9 cellular contexts compared by ENCODE assay signal in genomic region chr11:75639752-75640151, GRCh38. TPM values are rescaled to one million over a fixed set of nuclear protein-coding genes. Genes with fewer than 3 reads are reported as not detected.
DNase-seq lines count a peak whose midpoint lies in the region; ATAC-seq, FAIRE-seq and TF ChIP-seq lines count a peak whose summit lies in the region.
"Had no signal": no experiment of that assay in that cellular context is flagged by ENCODE, and none has a peak within 500 bp of the region (broad histone marks: within the 10 kb centered on the region; RNA-seq: fewer than 3 reads in every experiment).

No MANE protein-coding gene starts in this region.

- DNase-seq in A549 (ENCODE audit: low read depth in 1 of 2, low spot score in 1 of 2): no peak
- peak; percentile 34 for DNase-seq in KBM-7
- peak; percentile 20 for DNase-seq in RCC 7860 (ENCODE audit: low spot score)
- peak; percentile 20 for DNase-seq in fibroblast of mammary gland (ENCODE audit: low read depth)
- DNase-seq in neural progenitor cell (ENCODE audit: low spot score): peak; percentile 47

- TF ChIP-seq RAD21 in A549 (conservative IDR thresholded peaks at IDR 0.05 in 1 of 2, IDR thresholded peaks at IDR 0.05 in 1 of 2): no peak

- no peaks in the 10 kb centered on the region for H3F3A ChIP-seq in neural progenitor cell (ENCODE audit: low read depth)

- peaks cover 68% of the 10 kb centered on the region for H3K4me1 Mint-ChIP-seq in neural progenitor cell

- H3K27ac Mint-ChIP-seq in neural progenitor cell: peak overlapping the region; percentile 73

- TF ChIP-seq POLR2A in A549 (IDR thresholded peaks at IDR 0.05; ENCODE audit: low read length): no peak

- H3K27me3 ChIP-seq in neural progenitor cell: no peaks in the 10 kb centered on the region
- H3K27me3 ChIP-seq: SJSA1 had no signal

- H3K79me2 ChIP-seq in neural progenitor cell (ENCODE audit: low read depth): no peaks in the 10 kb centered on the region

- H3K27ac ChIP-seq in A549 (no peak overlapping the region), neural progenitor cell (no peak overlapping the region)
- H3K27ac ChIP-seq: SJSA1 had no signal

- CTCF ChIA-PET in A549 (lab: Yijun Ruan, JAX): interaction anchor here (0.8 to 1.3 kb wide), 2 partner anchors 11 to 42 kb away, joined by 3 read pairs; no protein-coding TSS in a partner anchor

- POLR2A ChIA-PET in A549 (lab: Yijun Ruan, JAX): no interaction called here

- no peaks in the 10 kb centered on the region for H3K9me3 Mint-ChIP-seq in neural progenitor cell

- H3K9ac ChIP-seq in neural progenitor cell: no peak overlapping the region

- TF ChIP-seq EP300 in A549 (IDR thresholded peaks at IDR 0.05): no peak

- H2AFZ ChIP-seq in neural progenitor cell (replicated peaks): peak overlapping the region; percentile 32

- H3K4me2 ChIP-seq in A549 (no peak overlapping the region), neural progenitor cell (peak overlapping the region; percentile 44)

- peak overlapping the region; percentile 70 for H3K4me3 Mint-ChIP-seq in neural progenitor cell

- ATAC-seq in A549 (peak; percentile 29 to 43; a peak in 2 of 6 replicates), HG02678 (IDR thresholded peaks at IDR 0.05; ENCODE audit: unreplicated experiment) (no peak), HG03565 (IDR thresholded peaks at IDR 0.05; ENCODE audit: unreplicated experiment) (no peak), GM18517 (IDR thresholded peaks at IDR 0.05; ENCODE audit: unreplicated experiment) (no peak)

- H3K4me1 ChIP-seq in A549 (no peaks in the 10 kb centered on the region; the same call in 2 of the 3 replicates), neural progenitor cell (peaks cover 30% of the 10 kb centered on the region)
- H3K4me1 ChIP-seq: SJSA1 had no signal

- H4K20me1 ChIP-seq in neural progenitor cell (ENCODE audit: low read depth): no peaks in the 10 kb centered on the region

- H3K4me3 ChIP-seq in A549: no peak overlapping the region
- no peak overlapping the region for H3K4me3 ChIP-seq in fibroblast of mammary gland (ENCODE audit: control insufficient read depth, low read depth, low read length)
- H3K4me3 ChIP-seq in neural progenitor cell: no peak overlapping the region
- H3K4me3 ChIP-seq: SJSA1 had no signal

- no peak for FAIRE-seq in A549 (lab: Jason Lieb, UNC)
- FAIRE-seq in RCC 7860 (lab: Jason Lieb, UNC): no peak

- no peak for TF ChIP-seq CTCF in A549 (IDR thresholded peaks at IDR 0.05)
- TF ChIP-seq CTCF in fibroblast of mammary gland (conservative IDR thresholded peaks at IDR 0.05; ENCODE audit: control insufficient read depth, insufficient read depth, low read depth, low read length): no peak
- TF ChIP-seq CTCF in neural progenitor cell (IDR thresholded peaks at IDR 0.05): no peak

- H3K36me3 ChIP-seq in neural progenitor cell: no peaks in the 10 kb centered on the region
- H3K36me3 ChIP-seq: SJSA1 had no signal

- WGBS in A549 (ENCODE audit: missing lambda C conversion rate): 56% methylated on average over 4 of the region's 4 CpGs

- no peaks in the 10 kb centered on the region for H3K27me3 Mint-ChIP-seq in neural progenitor cell (ENCODE audit: insufficient read depth, low read depth)

- H3K36me3 Mint-ChIP-seq in neural progenitor cell: peaks cover 3% of the 10 kb centered on the region

- no peaks in the 10 kb centered on the region for H3K9me3 ChIP-seq in A549
- H3K9me3 ChIP-seq in neural progenitor cell (ENCODE audit: low read depth): no peaks in the 10 kb centered on the region
- H3K9me3 ChIP-seq: SJSA1 had no signal

- in situ Hi-C loops in KBM-7 (cut with MboI; ENCODE audit: low pct_unique_long_range_greater_than_20kb, low sequenced_read_pairs): no loop called here

TF ChIP-seq in A549, 52 proteins besides CTCF, POLR2A, EP300 and RAD21:
- TF ChIP-seq ATOH8 (CRISPR knock-in tag; IDR thresholded peaks at IDR 0.05; ENCODE audit: low read depth) (no peak), SMC3 (IDR thresholded peaks at IDR 0.05) (no peak), BCL3 (IDR thresholded peaks at IDR 0.05) (no peak), FOSB (CRISPR knock-in tag; IDR thresholded peaks at IDR 0.05) (no peak), GATA3 (IDR thresholded peaks at IDR 0.05; ENCODE audit: borderline replicate concordance) (no peak), USF2 (IDR thresholded peaks at IDR 0.05) (no peak), KDM5A (IDR thresholded peaks at IDR 0.05) (no peak), RCOR1 (IDR thresholded peaks at IDR 0.05; ENCODE audit: low read depth, low read length) (no peak), BHLHE40 (IDR thresholded peaks at IDR 0.05; ENCODE audit: low read depth, low read length) (no peak), HOXA7 (CRISPR knock-in tag; IDR thresholded peaks at IDR 0.05) (no peak), PHF8 (IDR thresholded peaks at IDR 0.05; ENCODE audit: borderline replicate concordance, low read depth) (no peak), ZNF302 (CRISPR knock-in tag; IDR thresholded peaks at IDR 0.05) (no peak), HEYL (CRISPR knock-in tag; IDR thresholded peaks at IDR 0.05) (no peak), JUN (IDR thresholded peaks at IDR 0.05) (no peak), NR3C1 (IDR thresholded peaks at IDR 0.05) (no peak), E2F6 (IDR thresholded peaks at IDR 0.05; ENCODE audit: borderline replicate concordance, low read depth) (no peak)

RNA-seq across cellular contexts. Expression of gene MAP6, which starts 29.1 kb away (rescaled TPM):
- polyA plus RNA-seq in A549 (2011; rRNA removed) (2.1 and 2.9 TPM in 2 replicates), A549 (2017; fragmentation: RNase III; extraction: RNeasy Plus Mini Kit Qiagen cat#74134 plus additional on column Dnase treatment) (1.1 to 1.5 TPM (median 1.2 TPM) in 3 replicates)
- polyA plus RNA-seq in A549 (2012; cell fraction: cytosol; rRNA removed): 0.77 and 1.1 TPM in 2 replicates
- 2.1 and 3.2 TPM in 2 replicates for polyA plus RNA-seq in A549 (2012; cell fraction: nucleus; rRNA removed)
- 1.7 and 2.5 TPM in 2 replicates for polyA minus RNA-seq in A549 (2011; rRNA and poly(A)+ RNA removed)
- 9.7 and 9.9 TPM in 2 replicates for total RNA-seq in neural progenitor cell (ENCODE audit: low replicate concordance)

Comparison
In these comparisons a context has a peak if more than half of its experiments do, and no peak if none do; other contexts are left out.
1. ATAC-seq: peak in A549 (2 of 2); none in HG02678 (single experiment), HG03565 (single experiment) and GM18517 (single experiment).
2. DNase-seq: peak in KBM-7 (single experiment), RCC 7860 (single experiment), fibroblast of mammary gland (single experiment) and neural progenitor cell (single experiment); none in A549 (0 of 2).